Comparison of ENCODE assay signal across 17 cellular contexts in genomic region chr11:133681901-133682300, GRCh38.
DNase-seq lines count a peak whose midpoint lies in the region; ATAC-seq and TF ChIP-seq lines count a peak whose summit lies in the region.
"Had no signal": no experiment of that assay in that cellular context is flagged by ENCODE, and none has a peak within 500 bp of the region (broad histone marks: within the 10 kb centered on the region; RNA-seq: fewer than 3 reads in every experiment).

No MANE protein-coding gene starts in this region.

- H3K27me3 ChIP-seq in BE2C, result peaks cover 4% of the 10 kb centered on the region
- H3K27me3 ChIP-seq in left ventricle myocardium inferior (ENCODE audit: low read depth), result peaks cover 28% of the 10 kb centered on the region
- H3K27me3 ChIP-seq: vagina had no signal

- no peaks in the 10 kb centered on the region for H3K9me3 ChIP-seq in BE2C
- H3K9me3 ChIP-seq in left ventricle myocardium inferior (replicated peaks), result no peaks in the 10 kb centered on the region
- H3K9me3 ChIP-seq: esophagus squamous epithelium, prostate gland, vagina had no signal

- no peak for ATAC-seq in omental fat pad (ENCODE audit: low FRiP score)
- ATAC-seq: activated CD4-positive, alpha-beta T cell treated with anti-CD3 and anti-CD28 coated beads for 36 hours; HCT116 had no signal

- intact Hi-C loops in left ventricle myocardium inferior (cut with micrococcal nuclease), result no loop called here

- H3K4me1 ChIP-seq in BE2C, result no peaks in the 10 kb centered on the region
- H3K4me1 ChIP-seq in left ventricle myocardium inferior, result peaks cover 3% of the 10 kb centered on the region
- H3K4me1 ChIP-seq: esophagus squamous epithelium, prostate gland, vagina had no signal

- no peak overlapping the region for H3K27ac ChIP-seq in left ventricle myocardium inferior (replicated peaks)
- H3K27ac ChIP-seq: esophagus squamous epithelium, prostate gland, vagina had no signal

- DNase-seq in BE2C (no peak), NCI-H1092 (lab: John Stamatoyannopoulos, UW) (peak; percentile 90), NCI-H526 (lab: John Stamatoyannopoulos, UW) (peak; percentile 98 to 99), left ventricle myocardium inferior (no peak), omental fat pad (ENCODE audit: low spot score) (no peak), NCI-H446 (lab: John Stamatoyannopoulos, UW) (no peak), cortex of kidney (lab: John Stamatoyannopoulos, UW) (no peak)
- DNase-seq in effector CD8-positive, alpha-beta T cell (lab: John Stamatoyannopoulos, UW), result no peak
- DNase-seq: activated CD4-positive, alpha-beta T cell treated with anti-CD3 and anti-CD28 coated beads for 36 hours; activated CD8-positive, alpha-beta memory T cell treated with anti-CD3 and anti-CD28 coated beads, Interleukin-2, amount 50 U/mL, for 48 hours; activated naive CD4-positive, alpha-beta T cell treated with anti-CD3 and anti-CD28 coated beads, Interleukin-2, amount 10 ng/mL, durations not matched to agents 7 days and 5 days; dermis blood vessel endothelial cell; esophagus squamous epithelium; MM.1S had no signal

- H3K36me3 ChIP-seq in BE2C (no peaks in the 10 kb centered on the region), left ventricle myocardium inferior (no peaks in the 10 kb centered on the region)
- H3K36me3 ChIP-seq: esophagus squamous epithelium, prostate gland, vagina had no signal

- TF ChIP-seq CTCF in BE2C (IDR thresholded peaks at IDR 0.05; ENCODE audit: low read depth, low read length) (peak; percentile 13; the same call in 1 of the 2 replicates), left ventricle myocardium inferior (IDR thresholded peaks at IDR 0.05; ENCODE audit: borderline replicate concordance) (peak; percentile 25), omental fat pad (IDR thresholded peaks at IDR 0.05) (no peak)

- H3K4me3 ChIP-seq in BE2C (ENCODE audit: low read depth, low read length) (no peak overlapping the region), left ventricle myocardium inferior (no peak overlapping the region)
- H3K4me3 ChIP-seq: esophagus squamous epithelium, prostate gland, vagina had no signal

Comparison
In these comparisons a context has a peak if more than half of its experiments do, and no peak if none do; other contexts are left out.
1. DNase-seq: peak in NCI-H1092 (single experiment) and NCI-H526 (2 of 2); none in BE2C (single experiment), left ventricle myocardium inferior (single experiment), omental fat pad (single experiment), NCI-H446 (0 of 2), cortex of kidney (single experiment) and effector CD8-positive, alpha-beta T cell (single experiment).
2. CTCF ChIP-seq: peak in BE2C (single experiment) and left ventricle myocardium inferior (single experiment); none in omental fat pad (0 of 3).